Comparison of ENCODE assay signal across 2 cellular contexts in the genomic region with DNA sequence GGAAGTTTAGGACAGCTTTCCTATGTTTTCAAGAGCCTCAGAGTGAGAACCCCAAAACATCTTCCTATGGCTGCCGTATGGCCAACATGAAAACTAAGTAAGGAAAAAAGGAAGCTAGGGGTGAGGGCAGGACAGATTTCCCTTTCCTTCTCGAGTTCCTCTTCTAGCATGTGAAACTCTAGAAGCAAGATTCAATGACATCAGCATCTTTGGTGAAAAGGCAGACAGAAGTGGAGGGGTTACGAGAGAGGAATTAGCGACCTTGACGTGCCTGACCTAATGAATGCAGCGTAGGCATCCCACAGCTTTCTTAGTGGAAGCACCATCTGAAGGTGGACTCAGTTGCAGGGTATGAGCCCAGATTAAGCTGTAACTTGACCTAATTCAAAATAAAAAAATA.
TF ChIP-seq lines count a peak whose summit lies in the region.

No MANE protein-coding gene starts in this region.

TF ChIP-seq in liver, 16 proteins besides CTCF, POLR2A, EP300 and RAD21:
- TF ChIP-seq YY1 (IDR thresholded peaks at IDR 0.05) (peak; percentile 17), NR2F2 (IDR thresholded peaks at IDR 0.05) (no peak), HNF4A (conservative IDR thresholded peaks at IDR 0.05) (no peak), FOXA1 (IDR thresholded peaks at IDR 0.05) (no peak), RXRA (IDR thresholded peaks at IDR 0.05) (no peak), HNF4G (IDR thresholded peaks at IDR 0.05) (no peak), SP1 (IDR thresholded peaks at IDR 0.05) (no peak), EGR1 (IDR thresholded peaks at IDR 0.05; ENCODE audit: low read depth in 2 of 2) (peak in 1 of 2 donors; percentile 20), TAF1 (conservative IDR thresholded peaks at IDR 0.05) (no peak), GABPA (IDR thresholded peaks at IDR 0.05 in 1 of 2, conservative IDR thresholded peaks at IDR 0.05 in 1 of 2) (no peak), JUND (IDR thresholded peaks at IDR 0.05) (no peak), FOXA2 (IDR thresholded peaks at IDR 0.05) (no peak)
- TF ChIP-seq, protein P1, sequence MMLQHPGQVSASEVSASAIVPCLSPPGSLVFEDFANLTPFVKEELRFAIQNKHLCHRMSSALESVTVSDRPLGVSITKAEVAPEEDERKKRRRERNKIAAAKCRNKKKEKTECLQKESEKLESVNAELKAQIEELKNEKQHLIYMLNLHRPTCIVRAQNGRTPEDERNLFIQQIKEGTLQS (IDR thresholded peaks at IDR 0.05) = no peak
- TF ChIP-seq, protein P2, sequence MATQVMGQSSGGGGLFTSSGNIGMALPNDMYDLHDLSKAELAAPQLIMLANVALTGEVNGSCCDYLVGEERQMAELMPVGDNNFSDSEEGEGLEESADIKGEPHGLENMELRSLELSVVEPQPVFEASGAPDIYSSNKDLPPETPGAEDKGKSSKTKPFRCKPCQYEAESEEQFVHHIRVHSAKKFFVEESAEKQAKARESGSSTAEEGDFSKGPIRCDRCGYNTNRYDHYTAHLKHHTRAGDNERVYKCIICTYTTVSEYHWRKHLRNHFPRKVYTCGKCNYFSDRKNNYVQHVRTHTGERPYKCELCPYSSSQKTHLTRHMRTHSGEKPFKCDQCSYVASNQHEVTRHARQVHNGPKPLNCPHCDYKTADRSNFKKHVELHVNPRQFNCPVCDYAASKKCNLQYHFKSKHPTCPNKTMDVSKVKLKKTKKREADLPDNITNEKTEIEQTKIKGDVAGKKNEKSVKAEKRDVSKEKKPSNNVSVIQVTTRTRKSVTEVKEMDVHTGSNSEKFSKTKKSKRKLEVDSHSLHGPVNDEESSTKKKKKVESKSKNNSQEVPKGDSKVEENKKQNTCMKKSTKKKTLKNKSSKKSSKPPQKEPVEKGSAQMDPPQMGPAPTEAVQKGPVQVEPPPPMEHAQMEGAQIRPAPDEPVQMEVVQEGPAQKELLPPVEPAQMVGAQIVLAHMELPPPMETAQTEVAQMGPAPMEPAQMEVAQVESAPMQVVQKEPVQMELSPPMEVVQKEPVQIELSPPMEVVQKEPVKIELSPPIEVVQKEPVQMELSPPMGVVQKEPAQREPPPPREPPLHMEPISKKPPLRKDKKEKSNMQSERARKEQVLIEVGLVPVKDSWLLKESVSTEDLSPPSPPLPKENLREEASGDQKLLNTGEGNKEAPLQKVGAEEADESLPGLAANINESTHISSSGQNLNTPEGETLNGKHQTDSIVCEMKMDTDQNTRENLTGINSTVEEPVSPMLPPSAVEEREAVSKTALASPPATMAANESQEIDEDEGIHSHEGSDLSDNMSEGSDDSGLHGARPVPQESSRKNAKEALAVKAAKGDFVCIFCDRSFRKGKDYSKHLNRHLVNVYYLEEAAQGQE (IDR thresholded peaks at IDR 0.05) = no peak
- TF ChIP-seq, protein P3, sequence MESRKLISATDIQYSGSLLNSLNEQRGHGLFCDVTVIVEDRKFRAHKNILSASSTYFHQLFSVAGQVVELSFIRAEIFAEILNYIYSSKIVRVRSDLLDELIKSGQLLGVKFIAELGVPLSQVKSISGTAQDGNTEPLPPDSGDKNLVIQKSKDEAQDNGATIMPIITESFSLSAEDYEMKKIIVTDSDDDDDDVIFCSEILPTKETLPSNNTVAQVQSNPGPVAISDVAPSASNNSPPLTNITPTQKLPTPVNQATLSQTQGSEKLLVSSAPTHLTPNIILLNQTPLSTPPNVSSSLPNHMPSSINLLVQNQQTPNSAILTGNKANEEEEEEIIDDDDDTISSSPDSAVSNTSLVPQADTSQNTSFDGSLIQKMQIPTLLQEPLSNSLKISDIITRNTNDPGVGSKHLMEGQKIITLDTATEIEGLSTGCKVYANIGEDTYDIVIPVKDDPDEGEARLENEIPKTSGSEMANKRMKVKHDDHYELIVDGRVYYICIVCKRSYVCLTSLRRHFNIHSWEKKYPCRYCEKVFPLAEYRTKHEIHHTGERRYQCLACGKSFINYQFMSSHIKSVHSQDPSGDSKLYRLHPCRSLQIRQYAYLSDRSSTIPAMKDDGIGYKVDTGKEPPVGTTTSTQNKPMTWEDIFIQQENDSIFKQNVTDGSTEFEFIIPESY (IDR thresholded peaks at IDR 0.05) = no peak
- TF ChIP-seq, protein P4, sequence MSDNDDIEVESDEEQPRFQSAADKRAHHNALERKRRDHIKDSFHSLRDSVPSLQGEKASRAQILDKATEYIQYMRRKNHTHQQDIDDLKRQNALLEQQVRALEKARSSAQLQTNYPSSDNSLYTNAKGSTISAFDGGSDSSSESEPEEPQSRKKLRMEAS (IDR thresholded peaks at IDR 0.05) = peak; percentile 55

TF ChIP-seq in HepG2, 621 proteins besides CTCF, POLR2A, EP300 and RAD21:
- TF ChIP-seq RNF2 (conservative IDR thresholded peaks at IDR 0.05; ENCODE audit: low read depth) = no peak
- TF ChIP-seq ZSCAN12 (CRISPR knock-in tag; IDR thresholded peaks at IDR 0.05) = no peak
- TF ChIP-seq MAFK (conservative IDR thresholded peaks at IDR 0.05 in 1 of 2, IDR thresholded peaks at IDR 0.05 in 1 of 2; ENCODE audit: low read length in 2 of 2) = no peak
- TF ChIP-seq HIVEP1 (CRISPR knock-in tag; IDR thresholded peaks at IDR 0.05) = no peak
- TF ChIP-seq KLF9 (CRISPR knock-in tag; IDR thresholded peaks at IDR 0.05; ENCODE audit: low read depth) = no peak
- TF ChIP-seq, protein P5, sequence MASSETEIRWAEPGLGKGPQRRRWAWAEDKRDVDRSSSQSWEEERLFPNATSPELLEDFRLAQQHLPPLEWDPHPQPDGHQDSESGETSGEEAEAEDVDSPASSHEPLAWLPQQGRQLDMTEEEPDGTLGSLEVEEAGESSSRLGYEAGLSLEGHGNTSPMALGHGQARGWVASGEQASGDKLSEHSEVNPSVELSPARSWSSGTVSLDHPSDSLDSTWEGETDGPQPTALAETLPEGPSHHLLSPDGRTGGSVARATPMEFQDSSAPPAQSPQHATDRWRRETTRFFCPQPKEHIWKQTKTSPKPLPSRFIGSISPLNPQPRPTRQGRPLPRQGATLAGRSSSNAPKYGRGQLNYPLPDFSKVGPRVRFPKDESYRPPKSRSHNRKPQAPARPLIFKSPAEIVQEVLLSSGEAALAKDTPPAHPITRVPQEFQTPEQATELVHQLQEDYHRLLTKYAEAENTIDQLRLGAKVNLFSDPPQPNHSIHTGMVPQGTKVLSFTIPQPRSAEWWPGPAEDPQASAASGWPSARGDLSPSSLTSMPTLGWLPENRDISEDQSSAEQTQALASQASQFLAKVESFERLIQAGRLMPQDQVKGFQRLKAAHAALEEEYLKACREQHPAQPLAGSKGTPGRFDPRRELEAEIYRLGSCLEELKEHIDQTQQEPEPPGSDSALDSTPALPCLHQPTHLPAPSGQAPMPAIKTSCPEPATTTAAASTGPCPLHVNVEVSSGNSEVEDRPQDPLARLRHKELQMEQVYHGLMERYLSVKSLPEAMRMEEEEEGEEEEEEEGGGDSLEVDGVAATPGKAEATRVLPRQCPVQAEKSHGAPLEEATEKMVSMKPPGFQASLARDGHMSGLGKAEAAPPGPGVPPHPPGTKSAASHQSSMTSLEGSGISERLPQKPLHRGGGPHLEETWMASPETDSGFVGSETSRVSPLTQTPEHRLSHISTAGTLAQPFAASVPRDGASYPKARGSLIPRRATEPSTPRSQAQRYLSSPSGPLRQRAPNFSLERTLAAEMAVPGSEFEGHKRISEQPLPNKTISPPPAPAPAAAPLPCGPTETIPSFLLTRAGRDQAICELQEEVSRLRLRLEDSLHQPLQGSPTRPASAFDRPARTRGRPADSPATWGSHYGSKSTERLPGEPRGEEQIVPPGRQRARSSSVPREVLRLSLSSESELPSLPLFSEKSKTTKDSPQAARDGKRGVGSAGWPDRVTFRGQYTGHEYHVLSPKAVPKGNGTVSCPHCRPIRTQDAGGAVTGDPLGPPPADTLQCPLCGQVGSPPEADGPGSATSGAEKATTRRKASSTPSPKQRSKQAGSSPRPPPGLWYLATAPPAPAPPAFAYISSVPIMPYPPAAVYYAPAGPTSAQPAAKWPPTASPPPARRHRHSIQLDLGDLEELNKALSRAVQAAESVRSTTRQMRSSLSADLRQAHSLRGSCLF (CRISPR knock-in tag; IDR thresholded peaks at IDR 0.05; ENCODE audit: borderline replicate concordance) = no peak
- no peak for TF ChIP-seq ZNF607 (CRISPR knock-in tag; IDR thresholded peaks at IDR 0.05; ENCODE audit: borderline replicate concordance)
- TF ChIP-seq, protein P6, sequence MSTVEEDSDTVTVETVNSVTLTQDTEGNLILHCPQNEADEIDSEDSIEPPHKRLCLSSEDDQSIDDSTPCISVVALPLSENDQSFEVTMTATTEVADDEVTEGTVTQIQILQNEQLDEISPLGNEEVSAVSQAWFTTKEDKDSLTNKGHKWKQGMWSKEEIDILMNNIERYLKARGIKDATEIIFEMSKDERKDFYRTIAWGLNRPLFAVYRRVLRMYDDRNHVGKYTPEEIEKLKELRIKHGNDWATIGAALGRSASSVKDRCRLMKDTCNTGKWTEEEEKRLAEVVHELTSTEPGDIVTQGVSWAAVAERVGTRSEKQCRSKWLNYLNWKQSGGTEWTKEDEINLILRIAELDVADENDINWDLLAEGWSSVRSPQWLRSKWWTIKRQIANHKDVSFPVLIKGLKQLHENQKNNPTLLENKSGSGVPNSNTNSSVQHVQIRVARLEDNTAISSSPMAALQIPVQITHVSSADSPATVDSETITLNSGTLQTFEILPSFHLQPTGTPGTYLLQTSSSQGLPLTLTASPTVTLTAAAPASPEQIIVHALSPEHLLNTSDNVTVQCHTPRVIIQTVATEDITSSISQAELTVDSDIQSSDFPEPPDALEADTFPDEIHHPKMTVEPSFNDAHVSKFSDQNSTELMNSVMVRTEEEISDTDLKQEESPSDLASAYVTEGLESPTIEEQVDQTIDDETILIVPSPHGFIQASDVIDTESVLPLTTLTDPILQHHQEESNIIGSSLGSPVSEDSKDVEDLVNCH (CRISPR knock-in tag; IDR thresholded peaks at IDR 0.05) = no peak
- TF ChIP-seq, protein P7, sequence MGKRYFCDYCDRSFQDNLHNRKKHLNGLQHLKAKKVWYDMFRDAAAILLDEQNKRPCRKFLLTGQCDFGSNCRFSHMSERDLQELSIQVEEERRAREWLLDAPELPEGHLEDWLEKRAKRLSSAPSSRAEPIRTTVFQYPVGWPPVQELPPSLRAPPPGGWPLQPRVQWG (CRISPR knock-in tag; IDR thresholded peaks at IDR 0.05; ENCODE audit: borderline replicate concordance, low read depth) = no peak
- TF ChIP-seq ZNF674 (CRISPR knock-in tag; IDR thresholded peaks at IDR 0.05; ENCODE audit: low read depth) = no peak
- TF ChIP-seq ZNF790 (CRISPR knock-in tag; IDR thresholded peaks at IDR 0.05; ENCODE audit: borderline replicate concordance) = no peak
- no peak for TF ChIP-seq CCDC6 (CRISPR knock-in tag; IDR thresholded peaks at IDR 0.05)
- no peak for TF ChIP-seq ZNF24 (IDR thresholded peaks at IDR 0.05)
- no peak for TF ChIP-seq KDM2A (CRISPR knock-in tag; IDR thresholded peaks at IDR 0.05; ENCODE audit: borderline replicate concordance, low read depth)
- TF ChIP-seq U2AF2 (IDR thresholded peaks at IDR 0.05; ENCODE audit: low read depth, low read length) = no peak
- TF ChIP-seq ZNF724P (CRISPR knock-in tag; IDR thresholded peaks at IDR 0.05; ENCODE audit: borderline replicate concordance) = no peak
- TF ChIP-seq, protein P8, sequence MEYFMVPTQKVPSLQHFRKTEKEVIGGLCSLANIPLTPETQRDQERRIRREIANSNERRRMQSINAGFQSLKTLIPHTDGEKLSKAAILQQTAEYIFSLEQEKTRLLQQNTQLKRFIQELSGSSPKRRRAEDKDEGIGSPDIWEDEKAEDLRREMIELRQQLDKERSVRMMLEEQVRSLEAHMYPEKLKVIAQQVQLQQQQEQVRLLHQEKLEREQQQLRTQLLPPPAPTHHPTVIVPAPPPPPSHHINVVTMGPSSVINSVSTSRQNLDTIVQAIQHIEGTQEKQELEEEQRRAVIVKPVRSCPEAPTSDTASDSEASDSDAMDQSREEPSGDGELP (IDR thresholded peaks at IDR 0.05; ENCODE audit: borderline replicate concordance, low read depth) = no peak
- TF ChIP-seq, protein P9, sequence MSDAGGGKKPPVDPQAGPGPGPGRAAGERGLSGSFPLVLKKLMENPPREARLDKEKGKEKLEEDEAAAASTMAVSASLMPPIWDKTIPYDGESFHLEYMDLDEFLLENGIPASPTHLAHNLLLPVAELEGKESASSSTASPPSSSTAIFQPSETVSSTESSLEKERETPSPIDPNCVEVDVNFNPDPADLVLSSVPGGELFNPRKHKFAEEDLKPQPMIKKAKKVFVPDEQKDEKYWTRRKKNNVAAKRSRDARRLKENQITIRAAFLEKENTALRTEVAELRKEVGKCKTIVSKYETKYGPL (CRISPR knock-in tag; IDR thresholded peaks at IDR 0.05) = no peak
- no peak for TF ChIP-seq KLF6 (CRISPR knock-in tag; IDR thresholded peaks at IDR 0.05)
- TF ChIP-seq, protein P10, sequence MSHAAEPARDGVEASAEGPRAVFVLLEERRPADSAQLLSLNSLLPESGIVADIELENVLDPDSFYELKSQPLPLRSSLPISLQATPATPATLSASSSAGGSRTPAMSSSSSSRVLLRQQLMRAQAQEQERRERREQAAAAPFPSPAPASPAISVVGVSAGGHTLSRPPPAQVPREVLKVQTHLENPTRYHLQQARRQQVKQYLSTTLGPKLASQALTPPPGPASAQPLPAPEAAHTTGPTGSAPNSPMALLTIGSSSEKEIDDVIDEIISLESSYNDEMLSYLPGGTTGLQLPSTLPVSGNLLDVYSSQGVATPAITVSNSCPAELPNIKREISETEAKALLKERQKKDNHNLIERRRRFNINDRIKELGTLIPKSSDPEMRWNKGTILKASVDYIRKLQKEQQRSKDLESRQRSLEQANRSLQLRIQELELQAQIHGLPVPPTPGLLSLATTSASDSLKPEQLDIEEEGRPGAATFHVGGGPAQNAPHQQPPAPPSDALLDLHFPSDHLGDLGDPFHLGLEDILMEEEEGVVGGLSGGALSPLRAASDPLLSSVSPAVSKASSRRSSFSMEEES (CRISPR knock-in tag; IDR thresholded peaks at IDR 0.05) = no peak
TF ChIP-seq in HepG2: peak in this region for 0.
